Comparison of ENCODE assay signal across 1 cellular context in the genomic region with DNA sequence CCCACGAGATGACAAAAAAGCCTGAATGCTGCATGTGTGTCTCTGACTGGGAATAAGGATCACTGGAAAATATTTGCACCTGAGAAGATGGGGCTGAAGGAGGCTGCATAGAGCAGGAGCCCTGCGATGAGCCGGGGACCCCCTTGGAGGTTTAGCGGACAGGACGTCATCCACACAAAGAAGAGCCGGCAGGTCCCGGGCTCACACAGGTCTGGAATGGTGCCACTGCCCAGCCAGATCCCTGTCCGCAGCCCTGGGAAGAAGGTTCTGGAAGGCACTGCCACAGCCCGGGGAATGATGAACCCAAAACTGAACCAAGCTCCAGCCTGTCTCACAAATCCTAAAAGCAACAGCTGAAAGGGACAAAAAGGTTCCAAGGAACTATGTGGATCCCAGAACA.
TF ChIP-seq lines count a peak whose summit lies in the region.

No MANE protein-coding gene starts in this region.

TF ChIP-seq in H1, 55 proteins besides CTCF, POLR2A, EP300 and RAD21:
- TF ChIP-seq TAF1 (IDR thresholded peaks at IDR 0.05; ENCODE audit: low read depth, low read length): no peak
- no peak for TF ChIP-seq FOSL1 (IDR thresholded peaks at IDR 0.05; ENCODE audit: insufficient read depth, low read depth, low read length)
- no peak for TF ChIP-seq MAFK (IDR thresholded peaks at IDR 0.05; ENCODE audit: low read depth, low read length)
- TF ChIP-seq PHF8 (conservative IDR thresholded peaks at IDR 0.05; ENCODE audit: low read depth, low read length): no peak
- no peak for TF ChIP-seq BCL11A (IDR thresholded peaks at IDR 0.05; ENCODE audit: low read depth in 2 of 2, low read length in 2 of 2)
- TF ChIP-seq SP4 (IDR thresholded peaks at IDR 0.05; ENCODE audit: low read length): no peak
- no peak for TF ChIP-seq CBX8 (IDR thresholded peaks at IDR 0.05; ENCODE audit: borderline replicate concordance, low read depth, low read length)
- TF ChIP-seq SAP30 (IDR thresholded peaks at IDR 0.05; ENCODE audit: insufficient read depth, insufficient replicate concordance, low read length): no peak
- TF ChIP-seq SIN3A (conservative IDR thresholded peaks at IDR 0.05 in 1 of 2, IDR thresholded peaks at IDR 0.05 in 1 of 2; ENCODE audit: low read depth in 1 of 2, low read length in 2 of 2): no peak
